Comparison of ENCODE assay signal across 7 cellular contexts in genomic region chr21:8255094-8255493, GRCh38.
DNase-seq lines count a peak whose midpoint lies in the region; TF ChIP-seq lines count a peak whose summit lies in the region.
"Not testable (repeated sequence)": the region's sequence is repeated elsewhere in the genome, so short reads cannot be mapped to it uniquely, and the experiment has no call there.

No MANE protein-coding gene starts in this region.

- TF ChIP-seq CTCF in nephron progenitor cell (IDR thresholded peaks at IDR 0.05) = not testable (repeated sequence)

- not testable (repeated sequence) for H3K4me1 Mint-ChIP-seq in IgD-negative memory B cell; activated naive CD4-positive, alpha-beta T cell treated with anti-CD3 and anti-CD28 coated beads for 36 hours (ENCODE audit: low read depth); nephron progenitor cell

- peak overlapping the region in 1 of 4 donors; percentile 71 for H3K4me3 Mint-ChIP-seq in IgD-negative memory B cell
- H3K4me3 Mint-ChIP-seq in activated naive CD4-positive, alpha-beta T cell treated with anti-CD3 and anti-CD28 coated beads for 36 hours; nephron progenitor cell: not testable (repeated sequence)

- not testable (repeated sequence) for H3K9me3 Mint-ChIP-seq in IgD-negative memory B cell; activated naive CD4-positive, alpha-beta T cell treated with anti-CD3 and anti-CD28 coated beads for 36 hours; nephron progenitor cell

- not testable (repeated sequence) for H3K36me3 Mint-ChIP-seq in IgD-negative memory B cell; activated naive CD4-positive, alpha-beta T cell treated with anti-CD3 and anti-CD28 coated beads for 36 hours (ENCODE audit: low read depth); nephron progenitor cell (ENCODE audit: low read depth)

- intact Hi-C loops in activated naive CD4-positive, alpha-beta T cell treated with anti-CD3 and anti-CD28 coated beads for 36 hours (cut with micrococcal nuclease) = not testable (repeated sequence)

- peak overlapping the region in 2 of 3 donors; percentile 59 to 84 for H3K27ac Mint-ChIP-seq in IgD-negative memory B cell
- not testable (repeated sequence) for H3K27ac Mint-ChIP-seq in activated naive CD4-positive, alpha-beta T cell treated with anti-CD3 and anti-CD28 coated beads for 36 hours; nephron progenitor cell

- not testable (repeated sequence) for H3K27me3 Mint-ChIP-seq in IgD-negative memory B cell; activated naive CD4-positive, alpha-beta T cell treated with anti-CD3 and anti-CD28 coated beads for 36 hours (ENCODE audit: low read depth); nephron progenitor cell (ENCODE audit: low read depth, poor library complexity)

- DNase-seq in activated CD4-positive, alpha-beta T cell treated with anti-CD3 and anti-CD28 coated beads, Interleukin-2, amount 50 U/mL, for 48 hours = peak; percentile 8 to 10
- DNase-seq in activated T-cell treated with anti-CD3 and anti-CD28 coated beads, Interleukin-2, amount 50 U/mL, for 1 hour = peak; percentile 23
- peak; percentile 38 for DNase-seq in activated naive CD4-positive, alpha-beta T cell treated with anti-CD3 and anti-CD28 coated beads for 36 hours
- peak; percentile 0 for DNase-seq in fibroblast of peridontal ligament (ENCODE audit: extremely low read depth)
- DNase-seq in nephron progenitor cell = peak; percentile 1
- DNase-seq in stimulated activated CD4-positive, alpha-beta T cell treated with anti-CD3 and anti-CD28 coated beads, Interleukin-2, amount 100 ng/mL, for 48 hours = peak; percentile 15 to 19

- CTCF ChIA-PET in activated naive CD4-positive, alpha-beta T cell treated with anti-CD3 and anti-CD28 coated beads for 36 hours (lab: Charles Lee) = not testable (repeated sequence)

Comparison
In these comparisons a context has a peak if more than half of its experiments do, and no peak if none do; other contexts are left out.
1. Peak in every context shown above with its lines: DNase-seq.